ENCODE assay signal across 33 cellular contexts in the genomic region with DNA sequence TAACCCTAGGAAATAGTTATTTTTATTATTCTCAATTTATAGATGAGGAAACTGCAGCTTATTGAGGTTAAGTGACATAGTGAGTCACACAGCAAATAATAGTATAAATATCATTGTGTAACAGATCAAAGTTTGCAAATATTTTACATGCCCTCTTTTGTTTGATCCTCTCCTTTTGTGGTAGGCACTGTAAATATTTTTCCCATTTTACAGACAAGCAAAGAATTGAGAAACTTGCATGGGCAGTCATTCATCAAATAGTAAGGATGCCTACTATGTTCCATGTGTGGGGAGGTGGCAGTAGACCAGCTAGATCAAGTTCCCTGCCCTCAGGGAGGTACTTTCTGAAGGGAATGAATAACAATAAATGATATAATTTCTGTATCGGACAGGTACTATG.
"Had no signal": no experiment of that assay in that cellular context is flagged by ENCODE, and none has a peak within 500 bp of the region (broad histone marks: within the 10 kb centered on the region; RNA-seq: fewer than 3 reads in every experiment).

No MANE protein-coding gene starts in this region.

- DNase-seq: activated CD4-positive, alpha-beta memory T cell treated with anti-CD3 and anti-CD28 coated beads, Interleukin-2, amount 10 ng/mL, durations not matched to agents 7 days and 5 days; activated CD4-positive, alpha-beta T cell treated with anti-CD3 and anti-CD28 coated beads for 1 hour; activated CD4-positive, alpha-beta T cell treated with anti-CD3 and anti-CD28 coated beads for 36 hours; activated CD4-positive, alpha-beta T cell treated with anti-CD3 and anti-CD28 coated beads for 48 hours; activated CD4-positive, alpha-beta T cell treated with anti-CD3 and anti-CD28 coated beads, Interleukin-2, amount 10 ng/mL, durations not matched to agents 7 days and 5 days; activated CD4-positive, alpha-beta T cell treated with anti-CD3 and anti-CD28 coated beads, Interleukin-2, amount 50 U/mL, for 48 hours; activated CD4-positive, CD25-positive, alpha-beta regulatory T cell; activated CD8-positive, alpha-beta memory T cell treated with anti-CD3 and anti-CD28 coated beads, Interleukin-2, amount 50 U/mL, for 4 hours; activated effector memory CD4-positive, alpha-beta T cell treated with Interleukin-2 at 50 U/mL for 16 hours; activated gamma-delta T cell; activated naive CD4-positive, alpha-beta T cell treated with anti-CD3 and anti-CD28 coated beads, Interleukin-2, amount 10 ng/mL, durations not matched to agents 7 days and 5 days; activated naive CD4-positive, alpha-beta T cell treated with Interleukin-2 at 50 U/mL for 16 hours; activated naive CD8-positive, alpha-beta T cell treated with anti-CD3 and anti-CD28 coated beads, Interleukin-2, amount 10 ng/mL, durations not matched to agents 7 days and 5 days; activated naive CD8-positive, alpha-beta T cell treated with anti-CD3 and anti-CD28 coated beads, Interleukin-2, amount 50 U/mL, for 24 hours; activated T-cell treated with anti-CD3 and anti-CD28 coated beads for 4 hours; activated T-cell treated with anti-CD3 and anti-CD28 coated beads, Interleukin-2, amount 50 U/mL, for 1 hour; activated T-cell treated with anti-CD3 and anti-CD28 coated beads, Interleukin-2, amount 50 U/mL, for 48 hours; amygdala; anterior cingulate cortex; central memory CD4-positive, alpha-beta T cell; T-helper 1 cell; T-helper 9 cell had no signal

- H3K27me3 Mint-ChIP-seq: activated CD4-positive, alpha-beta memory T cell treated with anti-CD3 and anti-CD28 coated beads, Interleukin-2, amount 10 ng/mL, durations not matched to agents 7 days and 5 days; activated CD4-positive, alpha-beta T cell treated with anti-CD3 and anti-CD28 coated beads for 36 hours; activated CD4-positive, alpha-beta T cell treated with anti-CD3 and anti-CD28 coated beads, Interleukin-2, amount 10 ng/mL, durations not matched to agents 7 days and 5 days; activated naive CD4-positive, alpha-beta T cell treated with anti-CD3 and anti-CD28 coated beads, Interleukin-2, amount 10 ng/mL, durations not matched to agents 7 days and 5 days; activated naive CD4-positive, alpha-beta T cell treated with anti-CD3 and anti-CD28 coated beads, Interleukin-2, amount 50 U/mL, for 24 hours; activated naive CD8-positive, alpha-beta T cell; activated naive CD8-positive, alpha-beta T cell treated with anti-CD3 and anti-CD28 coated beads, Interleukin-2, amount 10 ng/mL, durations not matched to agents 7 days and 5 days; activated naive CD8-positive, alpha-beta T cell treated with anti-CD3 and anti-CD28 coated beads, Interleukin-2, amount 50 U/mL, for 24 hours; brain had no signal

- H3K27ac ChIP-seq: ascending aorta, VCaP had no signal

- H3K27me3 ChIP-seq: ascending aorta had no signal

- H3K4me1 ChIP-seq: ascending aorta had no signal

- H3K9me3 Mint-ChIP-seq: activated CD4-positive, alpha-beta memory T cell treated with anti-CD3 and anti-CD28 coated beads, Interleukin-2, amount 10 ng/mL, durations not matched to agents 7 days and 5 days; activated CD4-positive, alpha-beta T cell treated with anti-CD3 and anti-CD28 coated beads, Interleukin-2, amount 10 ng/mL, durations not matched to agents 7 days and 5 days; activated naive CD4-positive, alpha-beta T cell treated with anti-CD3 and anti-CD28 coated beads, Interleukin-2, amount 50 U/mL, for 24 hours; activated T-helper 2 cell treated with anti-CD3 and anti-CD28 coated beads, Interferon-gamma antibody, Interleukin-2, Interleukin-4, amounts not matched to agents 10 μg/mL and 5 μg/mL and 100 μg/mL, durations not matched to agents 14 hours and 24 hours and 36 hours; T-helper 2 cell treated with Interferon-gamma antibody and Interleukin-4, amounts not matched to agents 5 μg/mL and 100 μg/mL, for 36 hours had no signal

- H3K4me1 Mint-ChIP-seq: activated CD4-positive, alpha-beta T cell treated with anti-CD3 and anti-CD28 coated beads for 36 hours; activated CD4-positive, alpha-beta T cell treated with anti-CD3 and anti-CD28 coated beads, Interleukin-2, amount 10 ng/mL, durations not matched to agents 7 days and 5 days; activated naive CD4-positive, alpha-beta T cell treated with anti-CD3 and anti-CD28 coated beads, Interleukin-2, amount 10 ng/mL, durations not matched to agents 7 days and 5 days; activated naive CD4-positive, alpha-beta T cell treated with anti-CD3 and anti-CD28 coated beads, Interleukin-2, amount 50 U/mL, for 24 hours; activated naive CD8-positive, alpha-beta T cell treated with anti-CD3 and anti-CD28 coated beads, Interleukin-2, amount 50 U/mL, for 24 hours; brain had no signal

- H3K9me3 ChIP-seq: ascending aorta had no signal

- H3K4me3 ChIP-seq: ascending aorta had no signal

- ATAC-seq: activated CD4-positive, alpha-beta T cell treated with anti-CD3 and anti-CD28 coated beads for 36 hours; activated CD4-positive, CD25-positive, alpha-beta regulatory T cell treated with anti-CD3 and anti-CD28 coated beads, Interleukin-2, amount 50 U/mL, for 24 hours; activated naive CD8-positive, alpha-beta T cell treated with anti-CD3 and anti-CD28 coated beads, Interleukin-2, amount 50 U/mL, for 24 hours had no signal

- H3K27ac Mint-ChIP-seq: activated CD4-positive, alpha-beta memory T cell treated with anti-CD3 and anti-CD28 coated beads, Interleukin-2, amount 10 ng/mL, durations not matched to agents 7 days and 5 days; activated CD4-positive, alpha-beta T cell treated with anti-CD3 and anti-CD28 coated beads for 36 hours; activated CD4-positive, alpha-beta T cell treated with anti-CD3 and anti-CD28 coated beads, Interleukin-2, amount 10 ng/mL, durations not matched to agents 7 days and 5 days; activated naive CD4-positive, alpha-beta T cell treated with anti-CD3 and anti-CD28 coated beads, Interleukin-2, amount 10 ng/mL, durations not matched to agents 7 days and 5 days; activated naive CD8-positive, alpha-beta T cell; activated naive CD8-positive, alpha-beta T cell treated with anti-CD3 and anti-CD28 coated beads, Interleukin-2, amount 50 U/mL, for 24 hours; activated T-helper 2 cell treated with anti-CD3 and anti-CD28 coated beads, Interferon-gamma antibody, Interleukin-2, Interleukin-4, amounts not matched to agents 10 μg/mL and 5 μg/mL and 100 μg/mL, durations not matched to agents 14 hours and 24 hours and 36 hours; brain; T-helper 1 cell treated with Interleukin-12 subunit alpha and Interleukin-12 subunit beta and Interleukin-4 antibody, amounts not matched to agents 30 μg/mL and 1 μg/mL, for 36 hours; T-helper 2 cell treated with Interferon-gamma antibody and Interleukin-4, amounts not matched to agents 5 μg/mL and 100 μg/mL, for 36 hours had no signal

- FAIRE-seq: colon, TTC549 had no signal

- H3K4me3 Mint-ChIP-seq: activated CD4-positive, alpha-beta memory T cell treated with anti-CD3 and anti-CD28 coated beads, Interleukin-2, amount 10 ng/mL, durations not matched to agents 7 days and 5 days; activated CD4-positive, alpha-beta T cell treated with anti-CD3 and anti-CD28 coated beads for 36 hours; activated CD4-positive, alpha-beta T cell treated with anti-CD3 and anti-CD28 coated beads, Interleukin-2, amount 10 ng/mL, durations not matched to agents 7 days and 5 days; activated naive CD4-positive, alpha-beta T cell treated with anti-CD3 and anti-CD28 coated beads, Interleukin-2, amount 10 ng/mL, durations not matched to agents 7 days and 5 days; activated naive CD4-positive, alpha-beta T cell treated with anti-CD3 and anti-CD28 coated beads, Interleukin-2, amount 50 U/mL, for 24 hours; activated naive CD8-positive, alpha-beta T cell; activated naive CD8-positive, alpha-beta T cell treated with anti-CD3 and anti-CD28 coated beads, Interleukin-2, amount 10 ng/mL, durations not matched to agents 7 days and 5 days; activated naive CD8-positive, alpha-beta T cell treated with anti-CD3 and anti-CD28 coated beads, Interleukin-2, amount 50 U/mL, for 24 hours; brain; T-helper 1 cell treated with Interleukin-12 subunit alpha and Interleukin-12 subunit beta and Interleukin-4 antibody, amounts not matched to agents 30 μg/mL and 1 μg/mL, for 36 hours; T-helper 2 cell treated with Interferon-gamma antibody and Interleukin-4, amounts not matched to agents 5 μg/mL and 100 μg/mL, for 36 hours had no signal
